1 cellular context compared by ENCODE assay signal in the genomic region with DNA sequence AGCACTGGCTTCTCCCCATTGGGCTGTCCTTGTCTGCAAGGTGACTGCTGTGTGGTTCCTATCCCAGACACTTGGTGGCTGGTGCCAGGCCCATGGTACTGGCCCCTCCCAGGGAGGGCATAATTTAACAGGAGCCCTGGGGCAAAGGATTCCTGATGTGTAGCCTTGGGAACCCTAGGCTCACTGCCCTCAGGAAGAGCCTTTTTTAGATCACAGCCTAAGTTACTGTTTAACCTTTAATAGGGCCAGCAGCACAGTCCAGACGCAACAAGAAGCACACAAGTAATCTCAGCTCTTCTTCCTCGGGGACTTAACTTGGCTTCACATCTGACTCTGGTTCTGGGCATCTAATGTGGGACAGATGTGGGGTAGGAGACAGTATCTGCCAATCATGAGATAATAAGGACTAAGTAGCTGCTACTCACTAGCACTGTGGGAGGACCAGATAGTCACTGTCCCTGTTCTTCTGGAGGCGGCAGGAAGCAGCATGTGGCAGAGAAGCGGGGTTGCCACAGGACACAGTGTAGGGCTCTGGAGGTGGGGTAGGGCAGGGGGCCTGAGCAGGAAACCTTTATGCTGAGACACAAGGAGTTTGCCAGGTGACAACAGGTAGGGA.
TF ChIP-seq lines count a peak whose summit lies in the region.

No MANE protein-coding gene starts in this region.

TF ChIP-seq in H1, 55 proteins besides CTCF, POLR2A, EP300 and RAD21 (continued from another document):
- TF ChIP-seq, protein P1, sequence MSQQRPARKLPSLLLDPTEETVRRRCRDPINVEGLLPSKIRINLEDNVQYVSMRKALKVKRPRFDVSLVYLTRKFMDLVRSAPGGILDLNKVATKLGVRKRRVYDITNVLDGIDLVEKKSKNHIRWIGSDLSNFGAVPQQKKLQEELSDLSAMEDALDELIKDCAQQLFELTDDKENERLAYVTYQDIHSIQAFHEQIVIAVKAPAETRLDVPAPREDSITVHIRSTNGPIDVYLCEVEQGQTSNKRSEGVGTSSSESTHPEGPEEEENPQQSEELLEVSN (IDR thresholded peaks at IDR 0.05), result no peak
- TF ChIP-seq SIN3A (conservative IDR thresholded peaks at IDR 0.05 in 1 of 2, IDR thresholded peaks at IDR 0.05 in 1 of 2; ENCODE audit: low read depth in 1 of 2, low read length in 2 of 2), result no peak
- TF ChIP-seq ASH2L (IDR thresholded peaks at IDR 0.05; ENCODE audit: low read length), result no peak
- TF ChIP-seq TAF7 (optimal IDR thresholded peaks at IDR 0.05; ENCODE audit: borderline replicate concordance, low read depth, low read length), result no peak
- no peak for TF ChIP-seq PHF8 (conservative IDR thresholded peaks at IDR 0.05; ENCODE audit: low read depth, low read length)
